ENCODE assay signal across 11 cellular contexts in genomic region chr19:916645-917322, GRCh38. TPM values are rescaled to one million over a fixed set of nuclear protein-coding genes. Genes with fewer than 3 reads are reported as not detected.
A peak's percentile ranks its signal among the peaks of the same experiment; 100 is the strongest.
DNase-seq lines count a peak whose midpoint lies in the region; ATAC-seq and TF ChIP-seq lines count a peak whose summit lies in the region.
"Had no signal": no experiment of that assay in that cellular context is flagged by ENCODE, and none has a peak within 500 bp of the region (broad histone marks: within the 10 kb centered on the region; RNA-seq: fewer than 3 reads in every experiment).

No MANE protein-coding gene starts in this region.

- H3K4me1 ChIP-seq in rectal smooth muscle tissue (ENCODE audit: control insufficient read depth, insufficient read depth, low read length) = peaks cover 3% of the 10 kb centered on the region

- no peak for TF ChIP-seq CTCF in GM12864 (IDR thresholded peaks at IDR 0.05; ENCODE audit: low read depth, low read length, missing control alignments)
- TF ChIP-seq CTCF in chondrocyte (IDR thresholded peaks at IDR 0.05) = no peak

- no peaks in the 10 kb centered on the region for H3K9me3 Mint-ChIP-seq in chondrocyte (ENCODE audit: low read depth)

- no peak overlapping the region for H3K27ac ChIP-seq in rectal smooth muscle tissue (ENCODE audit: low read depth, low read length)

- H3K4me3 Mint-ChIP-seq in chondrocyte (ENCODE audit: unreplicated experiment) = no peak overlapping the region

- peaks cover 6% of the 10 kb centered on the region for H3K27me3 Mint-ChIP-seq in chondrocyte (ENCODE audit: low read depth)

- ATAC-seq in GM18505 (IDR thresholded peaks at IDR 0.05; ENCODE audit: unreplicated experiment) = no peak

- peaks cover 18% of the 10 kb centered on the region for H3K27me3 ChIP-seq in rectal smooth muscle tissue (ENCODE audit: control insufficient read depth, insufficient read depth, low read length)

- peak overlapping the region; percentile 44 for H3K4me3 ChIP-seq in GM12864 (ENCODE audit: low read depth, low read length)
- H3K4me3 ChIP-seq in rectal smooth muscle tissue (ENCODE audit: low read length) = peak overlapping the region; percentile 46

- H3K4me1 Mint-ChIP-seq in chondrocyte (ENCODE audit: low read depth) = peaks cover 11% of the 10 kb centered on the region

- no peak overlapping the region for H3K27ac Mint-ChIP-seq in chondrocyte (ENCODE audit: unreplicated experiment)

- in situ Hi-C loops in ACHN (cut with HindIII; ENCODE audit: low pct_ligation_motif_present, low pct_unique_long_range_greater_than_20kb, low sequenced_read_pairs) = no loop called here

- H3K36me3 Mint-ChIP-seq in chondrocyte (ENCODE audit: low read depth) = no peaks in the 10 kb centered on the region

- no peak overlapping the region for H3K9ac ChIP-seq in rectal smooth muscle tissue (ENCODE audit: low read length)

- DNase-seq in GM12864 (ENCODE audit: low read depth) (no peak), NCI-H146 treated with DMSO at 0.1 percent for 48 hours (lab: John Stamatoyannopoulos, UW; ENCODE audit: unreplicated experiment) (peak; percentile 11), chondrocyte (ENCODE audit: low spot score) (peak; percentile 73), ACHN (no peak), COLO668 (lab: John Stamatoyannopoulos, UW; ENCODE audit: unreplicated experiment) (no peak)
- DNase-seq in effector CD4-positive, alpha-beta T cell = no peak
- DNase-seq: central memory CD4-positive, alpha-beta T cell had no signal

- no peak for TF ChIP-seq POLR2A in GM18505 (IDR thresholded peaks at IDR 0.05; ENCODE audit: borderline replicate concordance, extremely low read depth, insufficient read depth, insufficient read length)

- H3K36me3 ChIP-seq in rectal smooth muscle tissue (ENCODE audit: control insufficient read depth, insufficient read depth, low read length) = no peaks in the 10 kb centered on the region

RNA-seq across cellular contexts. Expression of gene KISS1R, which starts 0.3 kb away (rescaled TPM):
- 0.17 to 0.38 TPM (median 0.24 TPM) in 3 replicates for total RNA-seq in chondrocyte
- total RNA-seq: SK-MEL-5 had no signal

RNA-seq across cellular contexts. Expression of gene R3HDM4, which starts 3.8 kb away (rescaled TPM):
- total RNA-seq in chondrocyte = 47.1 to 52.2 TPM (median 48.4 TPM) in 3 replicates

RNA-seq across cellular contexts. Expression of gene ARID3A, which starts 9.1 kb away (rescaled TPM):
- 6.6 to 10.0 TPM (median 8.8 TPM) in 3 replicates for total RNA-seq in chondrocyte

RNA-seq across cellular contexts. Expression of gene RNU6-9, which starts 23.5 kb away (rescaled TPM):
- total RNA-seq in chondrocyte = not detected in 3 replicates
- total RNA-seq: mucosa of gallbladder, SK-MEL-5 had no signal

RNA-seq across cellular contexts. Expression of gene MED16, which starts 23.8 kb away (rescaled TPM):
- total RNA-seq in chondrocyte = 47.0 to 53.9 TPM (median 53.1 TPM) in 3 replicates

Comparison
In these comparisons a context has a peak if more than half of its experiments do, and no peak if none do; other contexts are left out.
1. DNase-seq: peak in NCI-H146 treated with DMSO at 0.1 percent for 48 hours (single experiment) and chondrocyte (single experiment); none in GM12864 (single experiment), effector CD4-positive, alpha-beta T cell (single experiment), ACHN (single experiment) and COLO668 (single experiment).